In genomic region chr14:61538464-61539022, GRCh38 we compare ENCODE assay signal across 1 cellular context.
TF ChIP-seq lines count a peak whose summit lies in the region.

No MANE protein-coding gene starts in this region.

TF ChIP-seq in HCT116, 20 proteins besides CTCF, POLR2A, EP300 and RAD21 (continued from another document):
- TF ChIP-seq SP1 (IDR thresholded peaks at IDR 0.05; ENCODE audit: low read depth) (no peak), TCF7L2 (IDR thresholded peaks at IDR 0.05; ENCODE audit: borderline replicate concordance, extremely low read depth, insufficient read depth, insufficient read length) (no peak), CEBPB (IDR thresholded peaks at IDR 0.05; ENCODE audit: low read depth) (no peak), JUND (IDR thresholded peaks at IDR 0.05) (no peak), EZH2 (IDR thresholded peaks at IDR 0.05) (no peak)
